ENCODE assay signal across 30 cellular contexts in the genomic region with DNA sequence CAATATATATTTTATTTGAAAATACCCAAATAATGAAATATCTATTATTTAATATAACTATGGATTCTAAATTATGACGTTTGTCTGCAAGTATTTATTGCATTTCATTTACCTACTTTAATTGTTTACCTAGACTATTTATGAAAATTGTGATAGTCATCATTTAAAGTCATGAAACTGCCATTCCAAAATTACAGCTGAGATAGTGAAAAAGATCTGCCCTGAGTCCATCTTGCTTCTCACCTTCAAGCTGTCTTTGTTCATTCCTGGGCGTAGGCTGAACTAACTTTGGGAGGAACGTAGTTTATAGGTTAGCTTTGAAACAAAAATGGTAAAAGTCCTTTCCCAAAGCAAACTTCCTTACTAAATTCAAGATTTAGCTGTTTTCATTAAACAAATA. TPM values are rescaled to one million over a fixed set of nuclear protein-coding genes. Genes with fewer than 3 reads are reported as not detected.
"Had no signal": no experiment of that assay in that cellular context is flagged by ENCODE, and none has a peak within 500 bp of the region (broad histone marks: within the 10 kb centered on the region; RNA-seq: fewer than 3 reads in every experiment).

No MANE protein-coding gene starts in this region.

- H3K27ac ChIP-seq: ascending aorta, cardiac muscle cell, KMS-11, Peyer's patch, RWPE1 had no signal

- DNase-seq: activated CD4-positive, alpha-beta T cell treated with anti-CD3 and anti-CD28 coated beads, Interleukin-2, amount 10 ng/mL, durations not matched to agents 24 days and 14 days; activated CD4-positive, alpha-beta T cell treated with anti-CD3 and anti-CD28 coated beads, Interleukin-2, amount 50 U/mL, for 4 hours; activated CD8-positive, alpha-beta T cell treated with anti-CD3 and anti-CD28 coated beads for 36 hours; activated effector memory CD4-positive, alpha-beta T cell treated with anti-CD3 and anti-CD28 coated beads, Interleukin-2, amount 50 U/mL, for 16 hours; activated naive CD4-positive, alpha-beta T cell; activated naive CD8-positive, alpha-beta T cell treated with anti-CD3 and anti-CD28 coated beads, Interleukin-2, amount 10 ng/mL, durations not matched to agents 7 days and 5 days; activated T-cell treated with anti-CD3 and anti-CD28 coated beads, Interleukin-2, amount 50 U/mL, for 1 hour; activated T-cell treated with anti-CD3 and anti-CD28 coated beads, Interleukin-2, amount 50 U/mL, for 72 hours; amygdala; NCI-H1105; NCI-H1417 treated with DMSO at 0.1 percent for 48 hours; NCI-H187 treated with DMSO at 0.1 percent for 48 hours; NCI-H2081; NCI-H2171 treated with DMSO at 0.1 percent for 48 hours; NCI-H2227 treated with DMSO at 0.1 percent for 48 hours; NCI-H446; NCI-H510A treated with DMSO at 0.1 percent for 48 hours; NCI-H526 treated with DMSO at 0.1 percent for 48 hours; NCI-H774; SW 1271; T-helper 1 cell; T1000 had no signal

- H3K36me3 ChIP-seq: ascending aorta, cardiac muscle cell, Peyer's patch had no signal

- H3K4me1 ChIP-seq: ascending aorta, Peyer's patch had no signal

- H3K4me2 ChIP-seq: KMS-11 had no signal

- H3K4me3 ChIP-seq: ascending aorta, cardiac muscle cell, Peyer's patch had no signal

- H3K9me3 ChIP-seq: ascending aorta, Peyer's patch had no signal

- H3K9ac ChIP-seq: KMS-11 had no signal

- H3K27me3 ChIP-seq: ascending aorta, cardiac muscle cell, Peyer's patch had no signal

- ATAC-seq: activated CD8-positive, alpha-beta T cell treated with anti-CD3 and anti-CD28 coated beads for 36 hours; activated T-cell treated with anti-CD3 and anti-CD28 coated beads, Interleukin-2, amount 50 U/mL, for 72 hours; activated T-helper 17 cell treated with anti-CD3 and anti-CD28 coated beads, Interleukin-2, amount 50 U/mL, for 72 hours; Right ventricle myocardium inferior had no signal

RNA-seq across cellular contexts. Expression of gene HPDL, which starts 12.4 kb away (rescaled TPM):
- total RNA-seq: ascending aorta, M059J, Right ventricle myocardium inferior had no signal
